Comparison of ENCODE assay signal across 1 cellular context in the genomic region with DNA sequence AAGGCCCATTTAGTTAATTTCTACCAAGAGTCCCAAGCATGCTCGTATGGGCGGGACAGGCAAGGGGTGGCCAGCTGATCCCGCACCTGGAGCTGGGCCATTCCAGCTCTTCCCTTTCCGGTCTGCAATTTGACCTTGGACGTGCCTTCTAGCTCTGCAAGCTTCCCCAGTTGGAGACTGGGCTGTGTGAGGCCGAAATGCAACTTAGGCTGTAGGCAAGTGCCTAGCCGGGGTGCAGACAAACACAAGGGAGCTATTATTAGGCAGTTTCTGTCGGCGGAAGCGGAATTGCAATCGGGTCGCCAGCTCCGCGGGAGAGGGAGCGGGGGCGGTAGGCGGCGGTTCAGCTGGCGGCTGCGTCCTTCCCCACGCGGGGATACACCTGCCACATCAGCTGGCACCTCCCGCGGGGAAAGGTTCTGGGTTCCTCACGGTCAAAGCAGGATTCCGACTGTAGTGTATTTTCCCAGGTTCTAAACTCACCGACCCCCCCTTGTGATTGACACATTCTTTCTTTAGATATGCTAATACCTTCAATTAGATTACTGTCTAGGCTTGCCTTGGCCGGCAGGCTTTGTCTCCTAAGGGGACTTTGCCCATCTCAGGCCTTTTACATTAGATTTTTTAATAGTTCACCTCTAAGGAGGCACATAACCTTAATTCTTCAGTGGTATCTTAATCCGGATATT.
TF ChIP-seq lines count a peak whose summit lies in the region.

No MANE protein-coding gene starts in this region.

TF ChIP-seq in WTC11, 78 proteins besides CTCF, POLR2A, EP300 and RAD21 (continued from another document):
- TF ChIP-seq, protein P1, sequence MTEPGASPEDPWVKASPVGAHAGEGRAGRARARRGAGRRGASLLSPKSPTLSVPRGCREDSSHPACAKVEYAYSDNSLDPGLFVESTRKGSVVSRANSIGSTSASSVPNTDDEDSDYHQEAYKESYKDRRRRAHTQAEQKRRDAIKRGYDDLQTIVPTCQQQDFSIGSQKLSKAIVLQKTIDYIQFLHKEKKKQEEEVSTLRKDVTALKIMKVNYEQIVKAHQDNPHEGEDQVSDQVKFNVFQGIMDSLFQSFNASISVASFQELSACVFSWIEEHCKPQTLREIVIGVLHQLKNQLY (CRISPR knock-in tag; IDR thresholded peaks at IDR 0.05), result no peak
- TF ChIP-seq ZNF219 (CRISPR knock-in tag; IDR thresholded peaks at IDR 0.05; ENCODE audit: borderline replicate concordance) (peak; percentile 86; the same call in 1 of the 2 replicates), NFYB (CRISPR knock-in tag; conservative IDR thresholded peaks at IDR 0.05; ENCODE audit: low read depth) (no peak)
- TF ChIP-seq, protein P2, sequence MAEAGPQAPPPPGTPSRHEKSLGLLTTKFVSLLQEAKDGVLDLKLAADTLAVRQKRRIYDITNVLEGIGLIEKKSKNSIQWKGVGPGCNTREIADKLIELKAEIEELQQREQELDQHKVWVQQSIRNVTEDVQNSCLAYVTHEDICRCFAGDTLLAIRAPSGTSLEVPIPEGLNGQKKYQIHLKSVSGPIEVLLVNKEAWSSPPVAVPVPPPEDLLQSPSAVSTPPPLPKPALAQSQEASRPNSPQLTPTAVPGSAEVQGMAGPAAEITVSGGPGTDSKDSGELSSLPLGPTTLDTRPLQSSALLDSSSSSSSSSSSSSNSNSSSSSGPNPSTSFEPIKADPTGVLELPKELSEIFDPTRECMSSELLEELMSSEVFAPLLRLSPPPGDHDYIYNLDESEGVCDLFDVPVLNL (CRISPR knock-in tag; IDR thresholded peaks at IDR 0.05; ENCODE audit: borderline replicate concordance, low read depth), result no peak
